8 cellular contexts compared by ENCODE assay signal in genomic region chr11:22192642-22193347, GRCh38. TPM values are rescaled to one million over a fixed set of nuclear protein-coding genes. Genes with fewer than 3 reads are reported as not detected.
A peak's percentile ranks its signal among the peaks of the same experiment; 100 is the strongest.
DNase-seq lines count a peak whose midpoint lies in the region; ATAC-seq and TF ChIP-seq lines count a peak whose summit lies in the region.

ANO5 (plus strand) TSS chr11:22193085; CDS start chr11:22193493, 408 bp downstream.

- peak; percentile 26 for DNase-seq in AG08396 (ENCODE audit: low spot score)
- DNase-seq in Peyer's patch = peak in 2 of 3 donors; percentile 74 to 84
- peak; percentile 93 for DNase-seq in endodermal cell
- no peak for DNase-seq in memory B cell (ENCODE audit: low spot score in 2 of 2)
- no peak for DNase-seq in NCI-H226

- no peaks in the 10 kb centered on the region for H3K36me3 Mint-ChIP-seq in endodermal cell (ENCODE audit: low read depth)
- no peaks in the 10 kb centered on the region for H3K36me3 Mint-ChIP-seq in memory B cell

- H3K4me1 Mint-ChIP-seq in endodermal cell (peaks cover 35% of the 10 kb centered on the region), memory B cell (peaks cover 12% of the 10 kb centered on the region)

- H3K9me3 Mint-ChIP-seq in endodermal cell (peaks cover 5% of the 10 kb centered on the region), memory B cell (no peaks in the 10 kb centered on the region)

- H3K36me3 ChIP-seq in Peyer's patch (no peaks in the 10 kb centered on the region), endodermal cell (ENCODE audit: control insufficient read depth, insufficient read depth, low read length) (no peaks in the 10 kb centered on the region)

- H3K9me3 ChIP-seq in Peyer's patch (no peaks in the 10 kb centered on the region), endodermal cell (ENCODE audit: control insufficient read depth, low read length) (peaks cover 3% of the 10 kb centered on the region)

- WGBS in endodermal cell (ENCODE audit: insufficient coverage in 1 of 2, insufficient read length in 1 of 2), 2 experiments = 1 to 2% methylated on average over 20 to 56 of the region's 56 CpGs

- peak within 1 kb of the TSS; percentile 90 for H3K27ac Mint-ChIP-seq in endodermal cell
- no peak within 1 kb of the TSS for H3K27ac Mint-ChIP-seq in memory B cell

- no peaks in the 10 kb centered on the region for H3K4me1 ChIP-seq in Peyer's patch
- H3K4me1 ChIP-seq in endodermal cell (ENCODE audit: control insufficient read depth, insufficient read depth, low read length) = peaks cover 4% of the 10 kb centered on the region

- H3K9ac ChIP-seq in endodermal cell (ENCODE audit: extremely low read depth, low read length, poor library complexity, severe bottlenecking) = peak within 1 kb of the TSS; percentile 7

- H3K4me3 Mint-ChIP-seq in endodermal cell = peak within 1 kb of the TSS; percentile 94
- H3K4me3 Mint-ChIP-seq in memory B cell = peak within 1 kb of the TSS; percentile 76

- peak within 1 kb of the TSS; percentile 36 to 78 (median 63) for H3K4me3 ChIP-seq in Peyer's patch
- H3K4me3 ChIP-seq in endodermal cell (ENCODE audit: low read length) = peak within 1 kb of the TSS; percentile 85

- peak within 1 kb of the TSS in 3 of 4 donors; percentile 45 to 73 (median 65) for H3K27ac ChIP-seq in Peyer's patch
- no peak within 1 kb of the TSS for H3K27ac ChIP-seq in endodermal cell (ENCODE audit: low read depth, low read length)
- peak within 1 kb of the TSS; percentile 40 for H3K27ac ChIP-seq in temporal lobe (ENCODE audit: low read depth, low read length)

- no peak for TF ChIP-seq CTCF in Peyer's patch (IDR thresholded peaks at IDR 0.05)
- no peak for TF ChIP-seq CTCF in endodermal cell (conservative IDR thresholded peaks at IDR 0.05)

- H3K27me3 Mint-ChIP-seq in endodermal cell (ENCODE audit: insufficient read depth) = peaks cover 5% of the 10 kb centered on the region
- H3K27me3 Mint-ChIP-seq in memory B cell = peaks cover 15% of the 10 kb centered on the region

- H3K27me3 ChIP-seq in Peyer's patch (no peaks in the 10 kb centered on the region), endodermal cell (ENCODE audit: control insufficient read depth, insufficient read depth, low read length, poor library complexity, severe bottlenecking) (no peaks in the 10 kb centered on the region)

- TF ChIP-seq POLR2A in GM18526 (IDR thresholded peaks at IDR 0.05; ENCODE audit: extremely low read depth, insufficient read length) (peak; percentile 44), Peyer's patch (IDR thresholded peaks at IDR 0.05) (peak in 1 of 2 donors; percentile 61)

- ATAC-seq in HG03175 (IDR thresholded peaks at IDR 0.05; ENCODE audit: unreplicated experiment) = peak; percentile 32
- ATAC-seq in memory B cell (ENCODE audit: low read depth) = no peak

RNA-seq across cellular contexts. Expression of gene ANO5, which starts in this region (rescaled TPM):
- total RNA-seq in Peyer's patch (10 to 100 TPM in 1 of 4 donors, 1 to 10 TPM in 3; 3.3 to 12.6 (median 6.5) TPM), endodermal cell (1 to 10 TPM; 6.2 to 8.9 TPM), temporal lobe (14.8 TPM)
- 6.4 TPM for polyA plus RNA-seq in endodermal cell (2013, experiment 1 of 2)
- polyA plus RNA-seq in endodermal cell (2013, experiment 2 of 2) = 5.9 TPM

Comparison
In these comparisons a context has a peak if more than half of its experiments do, and no peak if none do; other contexts are left out.
1. DNase-seq: peak in AG08396 (single experiment), Peyer's patch (2 of 3) and endodermal cell (single experiment); none in memory B cell (0 of 2) and NCI-H226 (single experiment).